In the genomic region with DNA sequence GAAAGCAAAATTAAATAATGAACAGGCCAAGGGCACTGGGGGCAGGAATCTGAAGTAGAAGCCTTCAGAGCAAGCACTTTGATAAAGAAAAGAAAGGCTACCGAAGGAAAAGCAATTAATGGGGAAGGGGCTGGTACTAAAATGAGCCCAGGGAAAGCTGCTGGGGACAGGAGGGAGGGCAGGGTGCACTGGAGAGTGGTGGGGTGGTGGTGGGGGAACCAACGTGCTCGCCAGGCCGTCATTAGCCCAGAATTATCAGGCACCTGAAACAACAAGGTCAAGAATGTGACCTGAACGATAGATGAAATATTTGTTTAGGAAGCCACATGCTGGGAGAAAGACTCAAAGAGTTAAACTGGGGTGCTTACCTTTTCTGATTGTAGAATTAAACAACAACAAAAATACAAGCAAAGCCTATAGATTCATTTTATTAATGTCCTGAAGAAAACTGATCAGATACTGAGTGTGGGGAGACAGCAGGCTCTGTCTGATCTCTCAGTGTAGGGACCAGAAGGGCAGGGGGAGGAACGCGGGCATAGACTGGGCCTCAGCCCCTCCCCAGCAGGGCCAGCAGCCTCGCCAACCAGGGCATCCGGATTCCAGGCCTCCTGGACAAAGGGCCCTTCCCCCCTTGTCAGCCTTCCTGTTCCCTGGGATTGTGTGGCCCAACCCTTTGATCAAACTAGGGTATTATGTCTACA, we compare ENCODE assay signal across 1 cellular context.
TF ChIP-seq lines count a peak whose summit lies in the region.

No MANE protein-coding gene starts in this region.

TF ChIP-seq in HepG2, 621 proteins besides CTCF, POLR2A, EP300 and RAD21 (continued from another document and continues in another):
- TF ChIP-seq, protein P1, sequence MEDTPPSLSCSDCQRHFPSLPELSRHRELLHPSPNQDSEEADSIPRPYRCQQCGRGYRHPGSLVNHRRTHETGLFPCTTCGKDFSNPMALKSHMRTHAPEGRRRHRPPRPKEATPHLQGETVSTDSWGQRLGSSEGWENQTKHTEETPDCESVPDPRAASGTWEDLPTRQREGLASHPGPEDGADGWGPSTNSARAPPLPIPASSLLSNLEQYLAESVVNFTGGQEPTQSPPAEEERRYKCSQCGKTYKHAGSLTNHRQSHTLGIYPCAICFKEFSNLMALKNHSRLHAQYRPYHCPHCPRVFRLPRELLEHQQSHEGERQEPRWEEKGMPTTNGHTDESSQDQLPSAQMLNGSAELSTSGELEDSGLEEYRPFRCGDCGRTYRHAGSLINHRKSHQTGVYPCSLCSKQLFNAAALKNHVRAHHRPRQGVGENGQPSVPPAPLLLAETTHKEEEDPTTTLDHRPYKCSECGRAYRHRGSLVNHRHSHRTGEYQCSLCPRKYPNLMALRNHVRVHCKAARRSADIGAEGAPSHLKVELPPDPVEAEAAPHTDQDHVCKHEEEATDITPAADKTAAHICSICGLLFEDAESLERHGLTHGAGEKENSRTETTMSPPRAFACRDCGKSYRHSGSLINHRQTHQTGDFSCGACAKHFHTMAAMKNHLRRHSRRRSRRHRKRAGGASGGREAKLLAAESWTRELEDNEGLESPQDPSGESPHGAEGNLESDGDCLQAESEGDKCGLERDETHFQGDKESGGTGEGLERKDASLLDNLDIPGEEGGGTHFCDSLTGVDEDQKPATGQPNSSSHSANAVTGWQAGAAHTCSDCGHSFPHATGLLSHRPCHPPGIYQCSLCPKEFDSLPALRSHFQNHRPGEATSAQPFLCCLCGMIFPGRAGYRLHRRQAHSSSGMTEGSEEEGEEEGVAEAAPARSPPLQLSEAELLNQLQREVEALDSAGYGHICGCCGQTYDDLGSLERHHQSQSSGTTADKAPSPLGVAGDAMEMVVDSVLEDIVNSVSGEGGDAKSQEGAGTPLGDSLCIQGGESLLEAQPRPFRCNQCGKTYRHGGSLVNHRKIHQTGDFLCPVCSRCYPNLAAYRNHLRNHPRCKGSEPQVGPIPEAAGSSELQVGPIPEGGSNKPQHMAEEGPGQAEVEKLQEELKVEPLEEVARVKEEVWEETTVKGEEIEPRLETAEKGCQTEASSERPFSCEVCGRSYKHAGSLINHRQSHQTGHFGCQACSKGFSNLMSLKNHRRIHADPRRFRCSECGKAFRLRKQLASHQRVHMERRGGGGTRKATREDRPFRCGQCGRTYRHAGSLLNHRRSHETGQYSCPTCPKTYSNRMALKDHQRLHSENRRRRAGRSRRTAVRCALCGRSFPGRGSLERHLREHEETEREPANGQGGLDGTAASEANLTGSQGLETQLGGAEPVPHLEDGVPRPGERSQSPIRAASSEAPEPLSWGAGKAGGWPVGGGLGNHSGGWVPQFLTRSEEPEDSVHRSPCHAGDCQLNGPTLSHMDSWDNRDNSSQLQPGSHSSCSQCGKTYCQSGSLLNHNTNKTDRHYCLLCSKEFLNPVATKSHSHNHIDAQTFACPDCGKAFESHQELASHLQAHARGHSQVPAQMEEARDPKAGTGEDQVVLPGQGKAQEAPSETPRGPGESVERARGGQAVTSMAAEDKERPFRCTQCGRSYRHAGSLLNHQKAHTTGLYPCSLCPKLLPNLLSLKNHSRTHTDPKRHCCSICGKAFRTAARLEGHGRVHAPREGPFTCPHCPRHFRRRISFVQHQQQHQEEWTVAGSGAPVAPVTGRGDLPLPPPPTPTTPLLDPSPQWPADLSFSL (CRISPR knock-in tag; IDR thresholded peaks at IDR 0.05) = peak; percentile 45; the same call in 1 of the 2 replicates
- TF ChIP-seq, protein P2, sequence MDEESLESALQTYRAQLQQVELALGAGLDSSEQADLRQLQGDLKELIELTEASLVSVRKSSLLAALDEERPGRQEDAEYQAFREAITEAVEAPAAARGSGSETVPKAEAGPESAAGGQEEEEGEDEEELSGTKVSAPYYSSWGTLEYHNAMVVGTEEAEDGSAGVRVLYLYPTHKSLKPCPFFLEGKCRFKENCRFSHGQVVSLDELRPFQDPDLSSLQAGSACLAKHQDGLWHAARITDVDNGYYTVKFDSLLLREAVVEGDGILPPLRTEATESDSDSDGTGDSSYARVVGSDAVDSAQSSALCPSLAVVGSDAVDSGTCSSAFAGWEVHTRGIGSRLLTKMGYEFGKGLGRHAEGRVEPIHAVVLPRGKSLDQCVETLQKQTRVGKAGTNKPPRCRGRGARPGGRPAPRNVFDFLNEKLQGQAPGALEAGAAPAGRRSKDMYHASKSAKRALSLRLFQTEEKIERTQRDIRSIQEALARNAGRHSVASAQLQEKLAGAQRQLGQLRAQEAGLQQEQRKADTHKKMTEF (CRISPR knock-in tag; IDR thresholded peaks at IDR 0.05) = peak; percentile 79
- TF ChIP-seq, protein P3, sequence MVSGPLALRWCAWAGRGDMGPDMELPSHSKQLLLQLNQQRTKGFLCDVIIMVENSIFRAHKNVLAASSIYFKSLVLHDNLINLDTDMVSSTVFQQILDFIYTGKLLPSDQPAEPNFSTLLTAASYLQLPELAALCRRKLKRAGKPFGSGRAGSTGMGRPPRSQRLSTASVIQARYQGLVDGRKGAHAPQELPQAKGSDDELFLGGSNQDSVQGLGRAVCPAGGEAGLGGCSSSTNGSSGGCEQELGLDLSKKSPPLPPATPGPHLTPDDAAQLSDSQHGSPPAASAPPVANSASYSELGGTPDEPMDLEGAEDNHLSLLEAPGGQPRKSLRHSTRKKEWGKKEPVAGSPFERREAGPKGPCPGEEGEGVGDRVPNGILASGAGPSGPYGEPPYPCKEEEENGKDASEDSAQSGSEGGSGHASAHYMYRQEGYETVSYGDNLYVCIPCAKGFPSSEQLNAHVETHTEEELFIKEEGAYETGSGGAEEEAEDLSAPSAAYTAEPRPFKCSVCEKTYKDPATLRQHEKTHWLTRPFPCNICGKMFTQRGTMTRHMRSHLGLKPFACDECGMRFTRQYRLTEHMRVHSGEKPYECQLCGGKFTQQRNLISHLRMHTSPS (CRISPR knock-in tag; IDR thresholded peaks at IDR 0.05; ENCODE audit: low read depth) = peak; percentile 94
- TF ChIP-seq ERF (CRISPR knock-in tag; IDR thresholded peaks at IDR 0.05) (peak; percentile 40; the same call in 1 of the 2 replicates), BCL6 (CRISPR knock-in tag; IDR thresholded peaks at IDR 0.05) (peak; percentile 26; the same call in 1 of the 2 replicates), SP1 (IDR thresholded peaks at IDR 0.05) (no peak), SP1 (CRISPR knock-in tag; IDR thresholded peaks at IDR 0.05) (no peak), DNMT3B (CRISPR knock-in tag; conservative IDR thresholded peaks at IDR 0.05) (no peak), SMAD3 (CRISPR knock-in tag; IDR thresholded peaks at IDR 0.05) (peak; percentile 59; the same call in 1 of the 2 replicates), GLI4 (CRISPR knock-in tag; IDR thresholded peaks at IDR 0.05; ENCODE audit: borderline replicate concordance) (no peak), HNRNPL (IDR thresholded peaks at IDR 0.05; ENCODE audit: low read depth, low read length) (peak; percentile 85; the same call in 1 of the 2 replicates), POLR2AphosphoS5 (IDR thresholded peaks at IDR 0.05; ENCODE audit: low read depth, low read length) (peak; percentile 41; the same call in 1 of the 2 replicates), YEATS2 (CRISPR knock-in tag; IDR thresholded peaks at IDR 0.05; ENCODE audit: borderline replicate concordance) (0 out of 2 replicates have a peak, but pooled peaks have one; percentile 20), ZNF264 (CRISPR knock-in tag; IDR thresholded peaks at IDR 0.05) (0 out of 2 replicates have a peak, but pooled peaks have one; percentile 21), ATF1 (CRISPR knock-in tag; IDR thresholded peaks at IDR 0.05) (no peak), FOXJ3 (CRISPR knock-in tag; IDR thresholded peaks at IDR 0.05; ENCODE audit: borderline replicate concordance) (peak; percentile 49; the same call in 1 of the 2 replicates), POGZ (CRISPR knock-in tag; IDR thresholded peaks at IDR 0.05) (peak; percentile 93), ZNF615 (CRISPR knock-in tag; IDR thresholded peaks at IDR 0.05; ENCODE audit: borderline replicate concordance) (0 out of 2 replicates have a peak, but pooled peaks have one; percentile 38), ZNF136 (CRISPR knock-in tag; IDR thresholded peaks at IDR 0.05; ENCODE audit: low read depth) (no peak; the same call in 1 of the 2 replicates), SNAI1 (CRISPR knock-in tag; IDR thresholded peaks at IDR 0.05; ENCODE audit: borderline replicate concordance) (0 out of 2 replicates have a peak, but pooled peaks have one; percentile 76), ZNF605 (CRISPR knock-in tag; IDR thresholded peaks at IDR 0.05) (peak; percentile 50; the same call in 1 of the 2 replicates), MIXL1 (CRISPR knock-in tag; IDR thresholded peaks at IDR 0.05) (peak; percentile 70), GATAD2A (CRISPR knock-in tag; IDR thresholded peaks at IDR 0.05) (peak; percentile 79)
- TF ChIP-seq, protein P4, sequence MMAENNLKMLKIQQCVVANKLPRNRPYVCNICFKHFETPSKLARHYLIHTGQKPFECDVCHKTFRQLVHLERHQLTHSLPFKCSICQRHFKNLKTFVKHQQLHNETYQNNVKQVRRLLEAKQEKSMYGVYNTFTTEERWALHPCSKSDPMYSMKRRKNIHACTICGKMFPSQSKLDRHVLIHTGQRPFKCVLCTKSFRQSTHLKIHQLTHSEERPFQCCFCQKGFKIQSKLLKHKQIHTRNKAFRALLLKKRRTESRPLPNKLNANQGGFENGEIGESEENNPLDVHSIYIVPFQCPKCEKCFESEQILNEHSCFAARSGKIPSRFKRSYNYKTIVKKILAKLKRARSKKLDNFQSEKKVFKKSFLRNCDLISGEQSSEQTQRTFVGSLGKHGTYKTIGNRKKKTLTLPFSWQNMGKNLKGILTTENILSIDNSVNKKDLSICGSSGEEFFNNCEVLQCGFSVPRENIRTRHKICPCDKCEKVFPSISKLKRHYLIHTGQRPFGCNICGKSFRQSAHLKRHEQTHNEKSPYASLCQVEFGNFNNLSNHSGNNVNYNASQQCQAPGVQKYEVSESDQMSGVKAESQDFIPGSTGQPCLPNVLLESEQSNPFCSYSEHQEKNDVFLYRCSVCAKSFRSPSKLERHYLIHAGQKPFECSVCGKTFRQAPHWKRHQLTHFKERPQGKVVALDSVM (CRISPR knock-in tag; IDR thresholded peaks at IDR 0.05) = no peak; the same call in 1 of the 2 replicates
- TF ChIP-seq, protein P5, sequence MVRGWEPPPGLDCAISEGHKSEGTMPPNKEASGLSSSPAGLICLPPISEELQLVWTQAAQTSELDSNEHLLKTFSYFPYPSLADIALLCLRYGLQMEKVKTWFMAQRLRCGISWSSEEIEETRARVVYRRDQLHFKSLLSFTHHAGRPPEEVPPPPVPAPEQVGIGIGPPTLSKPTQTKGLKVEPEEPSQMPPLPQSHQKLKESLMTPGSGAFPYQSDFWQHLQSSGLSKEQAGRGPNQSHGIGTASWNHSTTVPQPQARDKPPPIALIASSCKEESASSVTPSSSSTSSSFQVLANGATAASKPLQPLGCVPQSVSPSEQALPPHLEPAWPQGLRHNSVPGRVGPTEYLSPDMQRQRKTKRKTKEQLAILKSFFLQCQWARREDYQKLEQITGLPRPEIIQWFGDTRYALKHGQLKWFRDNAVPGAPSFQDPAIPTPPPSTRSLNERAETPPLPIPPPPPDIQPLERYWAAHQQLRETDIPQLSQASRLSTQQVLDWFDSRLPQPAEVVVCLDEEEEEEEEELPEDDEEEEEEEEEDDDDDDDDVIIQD (CRISPR knock-in tag; IDR thresholded peaks at IDR 0.05; ENCODE audit: low read depth) = peak; percentile 80; the same call in 1 of the 2 replicates
- TF ChIP-seq, protein P6, sequence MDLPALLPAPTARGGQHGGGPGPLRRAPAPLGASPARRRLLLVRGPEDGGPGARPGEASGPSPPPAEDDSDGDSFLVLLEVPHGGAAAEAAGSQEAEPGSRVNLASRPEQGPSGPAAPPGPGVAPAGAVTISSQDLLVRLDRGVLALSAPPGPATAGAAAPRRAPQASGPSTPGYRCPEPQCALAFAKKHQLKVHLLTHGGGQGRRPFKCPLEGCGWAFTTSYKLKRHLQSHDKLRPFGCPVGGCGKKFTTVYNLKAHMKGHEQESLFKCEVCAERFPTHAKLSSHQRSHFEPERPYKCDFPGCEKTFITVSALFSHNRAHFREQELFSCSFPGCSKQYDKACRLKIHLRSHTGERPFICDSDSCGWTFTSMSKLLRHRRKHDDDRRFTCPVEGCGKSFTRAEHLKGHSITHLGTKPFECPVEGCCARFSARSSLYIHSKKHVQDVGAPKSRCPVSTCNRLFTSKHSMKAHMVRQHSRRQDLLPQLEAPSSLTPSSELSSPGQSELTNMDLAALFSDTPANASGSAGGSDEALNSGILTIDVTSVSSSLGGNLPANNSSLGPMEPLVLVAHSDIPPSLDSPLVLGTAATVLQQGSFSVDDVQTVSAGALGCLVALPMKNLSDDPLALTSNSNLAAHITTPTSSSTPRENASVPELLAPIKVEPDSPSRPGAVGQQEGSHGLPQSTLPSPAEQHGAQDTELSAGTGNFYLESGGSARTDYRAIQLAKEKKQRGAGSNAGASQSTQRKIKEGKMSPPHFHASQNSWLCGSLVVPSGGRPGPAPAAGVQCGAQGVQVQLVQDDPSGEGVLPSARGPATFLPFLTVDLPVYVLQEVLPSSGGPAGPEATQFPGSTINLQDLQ (CRISPR knock-in tag; IDR thresholded peaks at IDR 0.05) = no peak
- TF ChIP-seq, protein P7, sequence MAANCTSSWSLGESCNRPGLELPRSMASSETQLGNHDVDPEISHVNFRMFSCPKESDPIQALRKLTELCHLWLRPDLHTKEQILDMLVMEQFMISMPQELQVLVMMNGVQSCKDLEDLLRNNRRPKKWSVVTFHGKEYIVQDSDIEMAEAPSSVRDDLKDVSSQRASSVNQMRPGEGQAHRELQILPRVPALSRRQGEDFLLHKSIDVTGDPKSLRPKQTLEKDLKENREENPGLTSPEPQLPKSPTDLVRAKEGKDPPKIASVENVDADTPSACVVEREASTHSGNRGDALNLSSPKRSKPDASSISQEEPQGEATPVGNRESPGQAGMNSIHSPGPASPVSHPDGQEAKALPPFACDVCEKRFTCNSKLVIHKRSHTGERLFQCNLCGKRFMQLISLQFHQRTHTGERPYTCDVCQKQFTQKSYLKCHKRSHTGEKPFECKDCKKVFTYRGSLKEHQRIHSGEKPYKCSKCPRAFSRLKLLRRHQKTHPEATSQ (CRISPR knock-in tag; IDR thresholded peaks at IDR 0.05; ENCODE audit: borderline replicate concordance) = peak; percentile 22; the same call in 1 of the 2 replicates
- TF ChIP-seq, protein P8, sequence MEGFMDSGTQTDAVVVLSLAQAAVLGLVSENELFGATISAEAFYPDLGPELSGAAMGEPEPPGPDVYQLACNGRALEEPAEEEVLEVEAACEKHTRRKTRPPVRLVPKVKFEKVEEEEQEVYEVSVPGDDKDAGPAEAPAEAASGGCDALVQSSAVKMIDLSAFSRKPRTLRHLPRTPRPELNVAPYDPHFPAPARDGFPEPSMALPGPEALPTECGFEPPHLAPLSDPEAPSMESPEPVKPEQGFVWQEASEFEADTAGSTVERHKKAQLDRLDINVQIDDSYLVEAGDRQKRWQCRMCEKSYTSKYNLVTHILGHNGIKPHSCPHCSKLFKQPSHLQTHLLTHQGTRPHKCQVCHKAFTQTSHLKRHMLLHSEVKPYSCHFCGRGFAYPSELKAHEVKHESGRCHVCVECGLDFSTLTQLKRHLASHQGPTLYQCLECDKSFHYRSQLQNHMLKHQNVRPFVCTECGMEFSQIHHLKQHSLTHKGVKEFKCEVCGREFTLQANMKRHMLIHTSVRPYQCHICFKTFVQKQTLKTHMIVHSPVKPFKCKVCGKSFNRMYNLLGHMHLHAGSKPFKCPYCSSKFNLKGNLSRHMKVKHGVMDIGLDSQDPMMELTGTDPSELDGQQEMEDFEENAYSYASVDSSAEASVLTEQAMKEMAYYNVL (CRISPR knock-in tag; IDR thresholded peaks at IDR 0.05; ENCODE audit: borderline replicate concordance) = peak; percentile 86
- TF ChIP-seq, protein P9, sequence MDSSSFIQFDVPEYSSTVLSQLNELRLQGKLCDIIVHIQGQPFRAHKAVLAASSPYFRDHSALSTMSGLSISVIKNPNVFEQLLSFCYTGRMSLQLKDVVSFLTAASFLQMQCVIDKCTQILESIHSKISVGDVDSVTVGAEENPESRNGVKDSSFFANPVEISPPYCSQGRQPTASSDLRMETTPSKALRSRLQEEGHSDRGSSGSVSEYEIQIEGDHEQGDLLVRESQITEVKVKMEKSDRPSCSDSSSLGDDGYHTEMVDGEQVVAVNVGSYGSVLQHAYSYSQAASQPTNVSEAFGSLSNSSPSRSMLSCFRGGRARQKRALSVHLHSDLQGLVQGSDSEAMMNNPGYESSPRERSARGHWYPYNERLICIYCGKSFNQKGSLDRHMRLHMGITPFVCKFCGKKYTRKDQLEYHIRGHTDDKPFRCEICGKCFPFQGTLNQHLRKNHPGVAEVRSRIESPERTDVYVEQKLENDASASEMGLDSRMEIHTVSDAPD (CRISPR knock-in tag; IDR thresholded peaks at IDR 0.05) = peak; percentile 77; the same call in 1 of the 2 replicates
